In the genomic region with DNA sequence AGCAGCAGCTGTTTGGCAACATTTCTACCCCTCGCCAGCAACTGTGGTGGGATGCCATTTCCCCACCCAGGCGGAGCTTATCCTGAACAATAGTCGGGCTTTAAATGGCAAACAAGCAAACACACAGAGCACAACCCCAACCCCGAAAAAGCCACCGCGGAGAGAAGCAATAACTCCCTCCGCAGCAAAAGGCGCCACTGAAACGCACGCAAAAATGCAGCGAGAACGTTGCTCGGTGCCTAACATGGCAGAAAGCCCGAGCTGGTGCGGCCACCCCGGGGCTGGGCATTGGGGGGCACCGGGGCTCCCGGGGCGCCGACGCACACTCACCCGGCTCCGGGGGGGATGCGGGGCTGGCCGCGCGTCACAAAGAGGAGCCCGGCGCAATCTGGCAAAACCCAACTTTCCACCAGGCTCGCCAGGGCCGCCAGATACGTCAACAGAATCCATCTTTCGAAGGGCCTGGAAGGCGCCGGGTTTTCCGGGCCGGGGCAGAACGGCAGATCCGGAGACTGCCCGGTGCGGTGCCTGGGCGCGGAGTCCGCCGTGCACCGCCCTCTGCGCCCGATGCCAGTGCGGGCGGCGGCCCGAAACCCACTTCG, we compare ENCODE assay signal across 8 cellular contexts. TPM values are rescaled to one million over a fixed set of nuclear protein-coding genes. Genes with fewer than 3 reads are reported as not detected.
DNase-seq lines count a peak whose midpoint lies in the region; ATAC-seq and TF ChIP-seq lines count a peak whose summit lies in the region.

No MANE protein-coding gene starts in this region.

- H3K27me3 ChIP-seq in WERI-Rb-1 (ENCODE audit: insufficient read depth, low read depth, severe bottlenecking) (peaks cover 57% of the 10 kb centered on the region), sigmoid colon (peaks cover 0 to 3% (median 0%) of the 10 kb centered on the region in 3 donors)

- TF ChIP-seq CTCF in WERI-Rb-1 (IDR thresholded peaks at IDR 0.05; ENCODE audit: low read depth, low read length) (no peak), sigmoid colon (IDR thresholded peaks at IDR 0.05) (no peak), HFFc6 (IDR thresholded peaks at IDR 0.05) (no peak), RWPE1 (conservative IDR thresholded peaks at IDR 0.05; ENCODE audit: low read depth) (no peak)

- ATAC-seq in left ventricle myocardium superior = peak; percentile 34

- TF ChIP-seq POLR2A in sigmoid colon (IDR thresholded peaks at IDR 0.05) = no peak

- H3K4me3 ChIP-seq in WERI-Rb-1 (ENCODE audit: low read depth, low read length) (peak overlapping the region; percentile 28), sigmoid colon (peak overlapping the region; percentile 61 to 62 (median 62))

- H3K36me3 Mint-ChIP-seq in HFFc6 (ENCODE audit: low read depth) = no peaks in the 10 kb centered on the region

- intact Hi-C loops in left ventricle myocardium superior (cut with micrococcal nuclease) (no loop called here), sigmoid colon (cut with DNase I) (no loop called here)

- WGBS in sigmoid colon, 2 donors = 1% methylated on average over 53 of the region's 53 CpGs

- no peaks in the 10 kb centered on the region for H3K9me3 ChIP-seq in WERI-Rb-1 (ENCODE audit: severe bottlenecking)
- H3K9me3 ChIP-seq in sigmoid colon = no peaks in the 10 kb centered on the region

- CTCF ChIA-PET in RWPE1 (lab: Yijun Ruan, JAX) = no interaction called here

- no peaks in the 10 kb centered on the region for H3K4me1 Mint-ChIP-seq in HFFc6 (ENCODE audit: low read depth)

- no peak for TF ChIP-seq EP300 in sigmoid colon (IDR thresholded peaks at IDR 0.05)

- H3K27ac ChIP-seq in WERI-Rb-1 = no peak overlapping the region
- H3K27ac ChIP-seq in sigmoid colon = peak overlapping the region; percentile 73 to 76 (median 73)
- no peak overlapping the region for H3K27ac ChIP-seq in RWPE1

- DNase-seq in ELF-1 (ENCODE audit: low read depth, low spot score) (peak; percentile 15), WERI-Rb-1 (no peak), left ventricle myocardium superior (peak; percentile 41), sigmoid colon (peak; percentile 70), HFFc6 (no peak), Kasumi-1 (lab: John Stamatoyannopoulos, UW) (no peak), SIG-M5 (lab: John Stamatoyannopoulos, UW) (no peak), RWPE1 (ENCODE audit: low spot score) (no peak)

- no peak overlapping the region for H3K27ac Mint-ChIP-seq in HFFc6

- no peak overlapping the region for H3K4me3 Mint-ChIP-seq in HFFc6

- H3K4me1 ChIP-seq in sigmoid colon = peaks cover 0 to 11% (median 3%) of the 10 kb centered on the region in 4 donors

- H3K36me3 ChIP-seq in WERI-Rb-1 (no peaks in the 10 kb centered on the region), sigmoid colon (no peaks in the 10 kb centered on the region)

- no peaks in the 10 kb centered on the region for H3K9me3 Mint-ChIP-seq in HFFc6

- peaks cover 6% of the 10 kb centered on the region for H3K27me3 Mint-ChIP-seq in HFFc6 (ENCODE audit: insufficient read depth)

- POLR2A ChIA-PET in RWPE1 (lab: Yijun Ruan, JAX; ENCODE audit: low non-redundant PET) = no interaction called here

RNA-seq across cellular contexts. Expression of a gene that starts 0.8 kb away (rescaled TPM):
- total RNA-seq in left ventricle myocardium superior = 22.3 TPM
- 10 to 100 TPM; 11.8 to 26.0 (median 21.7) TPM for total RNA-seq in sigmoid colon
- polyA plus RNA-seq in sigmoid colon = 10 to 100 TPM in 2 of 3 donors, 1 to 10 TPM in 1; 3.7 to 24.6 (median 10.2) TPM
- total RNA-seq in HFFc6 (2021; fragmentation: NEBNext Ultra II Directional; extraction: Animal tissue kit (Norgen Biotek cat#: 25700)) = not detected

Comparison
In these comparisons a context has a peak if more than half of its experiments do, and no peak if none do; other contexts are left out.
1. DNase-seq: peak in ELF-1 (single experiment), left ventricle myocardium superior (single experiment) and sigmoid colon (single experiment); none in WERI-Rb-1 (single experiment), HFFc6 (single experiment), Kasumi-1 (0 of 2), SIG-M5 (single experiment) and RWPE1 (single experiment).
2. H3K27ac ChIP-seq: peak in sigmoid colon (4 of 4); none in WERI-Rb-1 (single experiment) and RWPE1 (single experiment).
3. RNA of a gene that starts 0.8 kb away (total RNA-seq): 11.8 to 26.0 TPM in sigmoid colon and 22.3 TPM in left ventricle myocardium superior (single experiment); not detected in HFFc6; every median in the first group is over 10 times any median in the second.